ENCODE assay signal across 8 cellular contexts in genomic region chr12:127559349-127560040, GRCh38.
DNase-seq lines count a peak whose midpoint lies in the region; ATAC-seq and TF ChIP-seq lines count a peak whose summit lies in the region.

No MANE protein-coding gene starts in this region.

- no peaks in the 10 kb centered on the region for H3K36me3 ChIP-seq in right atrium auricular region

- H3K4me1 Mint-ChIP-seq in activated naive CD4-positive, alpha-beta T cell treated with anti-CD3 and anti-CD28 coated beads, Interleukin-2, amount 10 ng/mL, durations not matched to agents 7 days and 5 days = peaks cover 61% of the 10 kb centered on the region

- H3K9me3 Mint-ChIP-seq in activated naive CD4-positive, alpha-beta T cell treated with anti-CD3 and anti-CD28 coated beads, Interleukin-2, amount 10 ng/mL, durations not matched to agents 7 days and 5 days = peaks cover 25% of the 10 kb centered on the region

- H3K4me1 ChIP-seq in right atrium auricular region = no peaks in the 10 kb centered on the region

- H3K27me3 ChIP-seq in right atrium auricular region = no peaks in the 10 kb centered on the region

- H3K27ac ChIP-seq in right atrium auricular region = no peak overlapping the region

- CTCF ChIA-PET in activated naive CD4-positive, alpha-beta T cell treated with anti-CD3 and anti-CD28 coated beads, Interleukin-2, amount 10 ng/mL, durations not matched to agents 7 days and 5 days (lab: Charles Lee) = interaction anchor here (0.9 to 1.9 kb wide), 5 partner anchors 51 to 275 kb away, joined by 3 to 12 read pairs (median 4); no protein-coding TSS in a partner anchor

- peak in 1 of 2 donors; percentile 51 for TF ChIP-seq CTCF in right atrium auricular region (IDR thresholded peaks at IDR 0.05)

- H3K27me3 Mint-ChIP-seq in activated naive CD4-positive, alpha-beta T cell treated with anti-CD3 and anti-CD28 coated beads, Interleukin-2, amount 10 ng/mL, durations not matched to agents 7 days and 5 days = peaks cover 8% of the 10 kb centered on the region

- peak overlapping the region; percentile 41 for H3K4me3 Mint-ChIP-seq in activated naive CD4-positive, alpha-beta T cell treated with anti-CD3 and anti-CD28 coated beads, Interleukin-2, amount 10 ng/mL, durations not matched to agents 7 days and 5 days

- peak overlapping the region; percentile 99 for H3K27ac Mint-ChIP-seq in activated naive CD4-positive, alpha-beta T cell treated with anti-CD3 and anti-CD28 coated beads, Interleukin-2, amount 10 ng/mL, durations not matched to agents 7 days and 5 days

- no peaks in the 10 kb centered on the region for H3K9me3 ChIP-seq in right atrium auricular region

- intact Hi-C loops in Right ventricle myocardium superior (cut with DNase I) = no loop called here

- no peak for ATAC-seq in Right ventricle myocardium superior (ENCODE audit: poor library complexity)
- peak; percentile 65 for ATAC-seq in HG03469 (IDR thresholded peaks at IDR 0.05; ENCODE audit: unreplicated experiment)
- no peak for ATAC-seq in HG02885 (IDR thresholded peaks at IDR 0.05; ENCODE audit: poor library complexity, unreplicated experiment)

- peak; percentile 51 for DNase-seq in Right ventricle myocardium superior
- no peak for DNase-seq in right atrium auricular region (ENCODE audit: low spot score)
- DNase-seq in NOMO-1 treated with dmso at 0.1 percent for 144 hours (lab: John Stamatoyannopoulos, UW; ENCODE audit: unreplicated experiment) = peak; percentile 2
- DNase-seq in activated naive CD4-positive, alpha-beta T cell treated with anti-CD3 and anti-CD28 coated beads, Interleukin-2, amount 10 ng/mL, durations not matched to agents 7 days and 5 days = peak; percentile 91
- peak; percentile 79 for DNase-seq in iPS DF 4.7 (ENCODE audit: extremely low read depth, low spot score)
- peak; percentile 54 to 56 for DNase-seq in stimulated activated CD8-positive, alpha-beta memory T cell treated with anti-CD3 and anti-CD28 coated beads, Interleukin-15, amount 100 ng/mL, for 48 hours (ENCODE audit: low read depth in 2 of 2)

- H3K36me3 Mint-ChIP-seq in activated naive CD4-positive, alpha-beta T cell treated with anti-CD3 and anti-CD28 coated beads, Interleukin-2, amount 10 ng/mL, durations not matched to agents 7 days and 5 days = peaks cover 31% of the 10 kb centered on the region

- H3K4me3 ChIP-seq in right atrium auricular region = no peak overlapping the region
